16 cellular contexts compared by ENCODE assay signal in the genomic region with DNA sequence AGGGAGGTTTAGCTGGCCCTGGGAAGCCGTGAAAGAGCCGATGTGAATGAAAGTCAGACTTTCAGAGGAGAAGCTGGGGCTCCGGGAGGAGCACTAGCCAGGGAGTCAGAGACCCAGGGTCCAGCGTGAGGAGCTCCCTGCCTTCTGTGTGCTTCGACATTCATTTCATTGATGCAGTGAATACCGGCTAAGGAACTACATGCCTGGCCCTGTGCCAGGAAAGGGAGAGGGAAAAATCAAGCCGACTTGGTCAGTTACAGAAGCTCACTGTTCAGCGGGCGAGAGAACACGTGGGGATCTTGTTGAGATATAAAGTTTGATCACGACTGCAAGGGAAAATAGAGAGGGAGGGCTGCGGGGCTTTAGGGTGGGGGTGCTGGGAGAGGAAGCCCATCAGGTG.
DNase-seq lines count a peak whose midpoint lies in the region; ATAC-seq, FAIRE-seq and TF ChIP-seq lines count a peak whose summit lies in the region.
"Had no signal": no experiment of that assay in that cellular context is flagged by ENCODE, and none has a peak within 500 bp of the region (broad histone marks: within the 10 kb centered on the region; RNA-seq: fewer than 3 reads in every experiment).

No MANE protein-coding gene starts in this region.

- no peaks in the 10 kb centered on the region for H3K27me3 Mint-ChIP-seq in T-helper 1 cell treated with Interleukin-12 subunit alpha and Interleukin-12 subunit beta and Interleukin-4 antibody, amounts not matched to agents 30 μg/mL and 1 μg/mL, for 36 hours (ENCODE audit: low read depth)

- no peaks in the 10 kb centered on the region for H3K4me1 ChIP-seq in K562 (replicated peaks in 1 of 2; ENCODE audit: control insufficient read depth in 2 of 2, insufficient read depth in 2 of 2, low read length in 2 of 2)
- H3K4me1 ChIP-seq: parathyroid adenoma had no signal

- intact Hi-C loops in K562 (cut with micrococcal nuclease): no loop called here

- H3K9me1 ChIP-seq in K562 (ENCODE audit: control insufficient read depth, insufficient read depth, low read length): no peaks in the 10 kb centered on the region

- H3K9me3 ChIP-seq in KOPT-K1 (ENCODE audit: insufficient read depth, low read length, poor library complexity, severe bottlenecking) (no peaks in the 10 kb centered on the region), K562 (replicated peaks; ENCODE audit: control insufficient read depth, insufficient read depth, low read depth, low read length) (no peaks in the 10 kb centered on the region)
- H3K9me3 ChIP-seq: esophagus muscularis mucosa had no signal

- H3K4me3 Mint-ChIP-seq in T-helper 1 cell treated with Interleukin-12 subunit alpha and Interleukin-12 subunit beta and Interleukin-4 antibody, amounts not matched to agents 30 μg/mL and 1 μg/mL, for 36 hours: no peak overlapping the region

- H3K36me3 Mint-ChIP-seq in T-helper 1 cell treated with Interleukin-12 subunit alpha and Interleukin-12 subunit beta and Interleukin-4 antibody, amounts not matched to agents 30 μg/mL and 1 μg/mL, for 36 hours (ENCODE audit: low read depth): peaks cover 6% of the 10 kb centered on the region

- no peak for TF ChIP-seq POLR2A in K562 (conservative IDR thresholded peaks at IDR 0.05)

- peak overlapping the region; percentile 12 for H3K27ac ChIP-seq in KOPT-K1 (ENCODE audit: low read depth, low read length, poor library complexity, severe bottlenecking)
- H3K27ac ChIP-seq in K562 (ENCODE audit: extremely low read depth, low read depth, low read length): no peak overlapping the region
- H3K27ac ChIP-seq: esophagus muscularis mucosa, parathyroid adenoma had no signal

- peak overlapping the region; percentile 2 for H3K27ac Mint-ChIP-seq in T-helper 1 cell treated with Interleukin-12 subunit alpha and Interleukin-12 subunit beta and Interleukin-4 antibody, amounts not matched to agents 30 μg/mL and 1 μg/mL, for 36 hours

- H3K27me3 ChIP-seq in K562 (ENCODE audit: control insufficient read depth in 2 of 2, insufficient read depth in 2 of 2, low read length in 2 of 2): peaks cover 37 to 67% of the 10 kb centered on the region in 2 experiments

- peaks cover 7% of the 10 kb centered on the region for H3K9me3 Mint-ChIP-seq in T-helper 1 cell treated with Interleukin-12 subunit alpha and Interleukin-12 subunit beta and Interleukin-4 antibody, amounts not matched to agents 30 μg/mL and 1 μg/mL, for 36 hours

- POLR2A ChIA-PET in K562 (lab: Yijun Ruan, JAX): interaction anchor here (0.6 to 1.8 kb wide), 3 partner anchors 16 to 88 kb away, joined by 3 to 5 read pairs (median 3); no protein-coding TSS in a partner anchor

- TF ChIP-seq CTCF in K562 (IDR thresholded peaks at IDR 0.05 in 2 of 3, conservative IDR thresholded peaks at IDR 0.05 in 1 of 3; ENCODE audit: insufficient read depth in 2 of 3, low read depth in 1 of 3, low read length in 3 of 3) (no peak), retinal pigment epithelial cell (conservative IDR thresholded peaks at IDR 0.05; ENCODE audit: low read depth, low read length) (no peak)

- peaks cover 62% of the 10 kb centered on the region for H3K4me1 Mint-ChIP-seq in T-helper 1 cell treated with Interleukin-12 subunit alpha and Interleukin-12 subunit beta and Interleukin-4 antibody, amounts not matched to agents 30 μg/mL and 1 μg/mL, for 36 hours (ENCODE audit: low read depth)

- no peak overlapping the region for H3K4me2 ChIP-seq in K562 (ENCODE audit: insufficient read depth, low read length)

- DNase-seq in T-helper 1 cell: no peak
- no peak for DNase-seq in K562 (ENCODE audit: extremely low read depth in 1 of 4, low spot score in 3 of 4)
- peak; percentile 33 for DNase-seq in retinal pigment epithelial cell (ENCODE audit: low read depth)
- DNase-seq in cerebellar nuclear complex (lab: John Stamatoyannopoulos, UW): no peak
- no peak for DNase-seq in NCI-H345 (lab: John Stamatoyannopoulos, UW)
- DNase-seq: activated CD4-positive, alpha-beta T cell treated with anti-CD3 and anti-CD28 coated beads for 48 hours; activated effector memory CD4-positive, alpha-beta T cell treated with anti-CD3 and anti-CD28 coated beads, Interleukin-2, amount 50 U/mL, for 16 hours; mesenchymal stem cell; NCI-H1694 treated with DMSO at 0.1 percent for 48 hours; SW 1271 had no signal

- no peaks in the 10 kb centered on the region for H3K79me2 ChIP-seq in K562 (ENCODE audit: control insufficient read depth, insufficient read depth, low read length)
- H3K79me2 ChIP-seq: parathyroid adenoma had no signal

- no peak for ATAC-seq in K562
- no peak for ATAC-seq in GM21515 (IDR thresholded peaks at IDR 0.05; ENCODE audit: unreplicated experiment)

- no peak overlapping the region for H2AFZ ChIP-seq in K562 (ENCODE audit: low read depth, low read length)
- H2AFZ ChIP-seq: parathyroid adenoma had no signal

- CTCF ChIA-PET in K562 (lab: Yijun Ruan, JAX; ENCODE audit: low intra/inter-chr PET ratio): no interaction called here

- H3K9ac ChIP-seq in K562 (ENCODE audit: insufficient read depth in 1 of 2, low read depth in 2 of 2, low read length in 2 of 2): no peak overlapping the region
- H3K9ac ChIP-seq: parathyroid adenoma had no signal

- WGBS in K562 (ENCODE audit: insufficient coverage, low coverage, missing lambda C conversion rate): under 1% methylated on average over 12 of the region's 12 CpGs

- no peak for TF ChIP-seq RAD21 in K562 (CRISPR knock-in tag; conservative IDR thresholded peaks at IDR 0.05 in 1 of 2, IDR thresholded peaks at IDR 0.05 in 1 of 2)

- in situ Hi-C loops in K562 (cut with MboI): no loop called here

- no TSS peak for BruUV-seq in K562 (replicated peaks; lab: Mats Ljungman, UMichigan)

- peak; percentile 19 for FAIRE-seq in K562 (lab: Jason Lieb, UNC)
- FAIRE-seq: colon had no signal

- H3K4me3 ChIP-seq in K562 (no peak overlapping the region), retinal pigment epithelial cell (ENCODE audit: low read length) (no peak overlapping the region)
- H3K4me3 ChIP-seq: esophagus muscularis mucosa had no signal

- H4K20me1 ChIP-seq in K562 (replicated peaks; ENCODE audit: control insufficient read depth, insufficient read depth, low read length): peaks cover 13% of the 10 kb centered on the region; the same call in 1 of the 2 replicates

- no peak for TF ChIP-seq EP300 in K562 (IDR thresholded peaks at IDR 0.05; ENCODE audit: low read length)

- H3K36me3 ChIP-seq in KOPT-K1 (ENCODE audit: insufficient read depth, low read length) (no peaks in the 10 kb centered on the region), K562 (ENCODE audit: control insufficient read depth, insufficient read depth, low read length) (no peaks in the 10 kb centered on the region)
- H3K36me3 ChIP-seq: esophagus muscularis mucosa had no signal

TF ChIP-seq in K562, 482 proteins besides CTCF, POLR2A, EP300 and RAD21:
- peak; percentile 66 for TF ChIP-seq NFIX (CRISPR knock-in tag; IDR thresholded peaks at IDR 0.05; ENCODE audit: low read depth)
- TF ChIP-seq ZNF175 (CRISPR knock-in tag; IDR thresholded peaks at IDR 0.05; ENCODE audit: low read depth): no peak
- no peak for TF ChIP-seq MYNN (IDR thresholded peaks at IDR 0.05)
- no peak for TF ChIP-seq MYNN (CRISPR knock-in tag; IDR thresholded peaks at IDR 0.05)
- no peak for TF ChIP-seq RAD51 (IDR thresholded peaks at IDR 0.05; ENCODE audit: borderline replicate concordance, low read depth)
- peak; percentile 94 for TF ChIP-seq NFIC (IDR thresholded peaks at IDR 0.05)
- TF ChIP-seq, protein P1, sequence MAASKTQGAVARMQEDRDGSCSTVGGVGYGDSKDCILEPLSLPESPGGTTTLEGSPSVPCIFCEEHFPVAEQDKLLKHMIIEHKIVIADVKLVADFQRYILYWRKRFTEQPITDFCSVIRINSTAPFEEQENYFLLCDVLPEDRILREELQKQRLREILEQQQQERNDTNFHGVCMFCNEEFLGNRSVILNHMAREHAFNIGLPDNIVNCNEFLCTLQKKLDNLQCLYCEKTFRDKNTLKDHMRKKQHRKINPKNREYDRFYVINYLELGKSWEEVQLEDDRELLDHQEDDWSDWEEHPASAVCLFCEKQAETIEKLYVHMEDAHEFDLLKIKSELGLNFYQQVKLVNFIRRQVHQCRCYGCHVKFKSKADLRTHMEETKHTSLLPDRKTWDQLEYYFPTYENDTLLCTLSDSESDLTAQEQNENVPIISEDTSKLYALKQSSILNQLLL (CRISPR knock-in tag; IDR thresholded peaks at IDR 0.05; ENCODE audit: borderline replicate concordance): no peak
- TF ChIP-seq ZNF79 (CRISPR knock-in tag; IDR thresholded peaks at IDR 0.05; ENCODE audit: low read depth): peak; percentile 95
- no peak for TF ChIP-seq KDM1A (IDR thresholded peaks at IDR 0.05)
